24 cellular contexts compared by ENCODE assay signal in genomic region chr10:59831658-59832503, GRCh38.
DNase-seq lines count a peak whose midpoint lies in the region; ATAC-seq, FAIRE-seq and TF ChIP-seq lines count a peak whose summit lies in the region.
"Had no signal": no experiment of that assay in that cellular context is flagged by ENCODE, and none has a peak within 500 bp of the region (broad histone marks: within the 10 kb centered on the region; RNA-seq: fewer than 3 reads in every experiment).

No MANE protein-coding gene starts in this region.

- H2BK5ac ChIP-seq in neuronal stem cell (ENCODE audit: low read length), result no peak overlapping the region

- H2BK120ac ChIP-seq in neuronal stem cell (ENCODE audit: low read depth, low read length), result no peak overlapping the region

- in situ Hi-C loops in G401 (cut with HindIII; ENCODE audit: low sequenced_read_pairs), result no loop called here

- H4K91ac ChIP-seq in neuronal stem cell (ENCODE audit: low read depth, low read length, poor library complexity), result no peak overlapping the region

- no peak overlapping the region for H3K4me3 ChIP-seq in bronchial epithelial cell (ENCODE audit: low read depth, low read length)
- H3K4me3 ChIP-seq in small intestine (ENCODE audit: low read depth in 1 of 2, low read length in 2 of 2), result no peak overlapping the region
- no peak overlapping the region for H3K4me3 ChIP-seq in neuronal stem cell (ENCODE audit: low read length in 2 of 2)
- H3K4me3 ChIP-seq: gastrocnemius medialis, prostate gland, smooth muscle cell, uterus had no signal

- H3K36me3 Mint-ChIP-seq in activated naive CD8-positive, alpha-beta T cell treated with anti-CD3 and anti-CD28 coated beads, Interleukin-2, amount 50 U/mL, for 24 hours (ENCODE audit: low read depth), result peaks cover 44% of the 10 kb centered on the region
- H3K36me3 Mint-ChIP-seq in activated naive CD8-positive, alpha-beta T cell treated with anti-CD3 and anti-CD28 coated beads for 36 hours, result peaks cover 38% of the 10 kb centered on the region

- no peaks in the 10 kb centered on the region for H3K9me3 Mint-ChIP-seq in activated naive CD8-positive, alpha-beta T cell treated with anti-CD3 and anti-CD28 coated beads, Interleukin-2, amount 50 U/mL, for 24 hours
- no peaks in the 10 kb centered on the region for H3K9me3 Mint-ChIP-seq in activated naive CD8-positive, alpha-beta T cell treated with anti-CD3 and anti-CD28 coated beads for 36 hours
- H3K9me3 Mint-ChIP-seq: activated CD4-positive, alpha-beta memory T cell treated with anti-CD3 and anti-CD28 coated beads for 36 hours; brain; mesothelial cell of epicardium; T-cell had no signal

- 51 to 74% (median 53%) methylated on average over 5 of the region's 5 CpGs for WGBS in small intestine, 3 donors
- no CpG with 5 or more reads among the region's 5 CpGs for WGBS in neuronal stem cell (ENCODE audit: extremely low coverage in 2 of 2, insufficient read length in 2 of 2, insufficient replicate concordance in 1 of 2), 2 donors

- no peaks in the 10 kb centered on the region for H3K9me3 ChIP-seq in small intestine (ENCODE audit: control insufficient read depth, low read depth)
- H3K9me3 ChIP-seq in neuronal stem cell (replicated peaks in 1 of 2; ENCODE audit: control insufficient read depth in 2 of 2, insufficient read depth in 1 of 2, low read depth in 1 of 2, low read length in 2 of 2), result no peaks in the 10 kb centered on the region
- H3K9me3 ChIP-seq: gastrocnemius medialis, prostate gland, uterus had no signal

- no peak overlapping the region for H2BK12ac ChIP-seq in neuronal stem cell (ENCODE audit: low read length)

- DNase-seq in activated naive CD8-positive, alpha-beta T cell treated with anti-CD3 and anti-CD28 coated beads, Interleukin-2, amount 50 U/mL, for 24 hours, result no peak
- DNase-seq in activated naive CD8-positive, alpha-beta T cell treated with anti-CD3 and anti-CD28 coated beads for 36 hours, result no peak
- DNase-seq in KG1 (lab: John Stamatoyannopoulos, UW) (peak; percentile 49), bronchial epithelial cell (ENCODE audit: low read depth) (peak; percentile 79), small intestine (peak; percentile 86), neuronal stem cell (ENCODE audit: low spot score) (no peak), G401 (ENCODE audit: low spot score) (no peak)
- DNase-seq: ACHN; activated CD4-positive, alpha-beta memory T cell treated with anti-CD3 and anti-CD28 coated beads for 36 hours; DMS79; gastrocnemius medialis; Karpas-422; NCI-H1105 treated with DMSO at 0.1 percent for 48 hours; NCI-H524 treated with DMSO at 0.1 percent for 48 hours; stimulated activated CD4-positive, alpha-beta T cell treated with anti-CD3 and anti-CD28 coated beads, Interleukin-4, amount 100 ng/mL, for 24 hours; substantia nigra; T-cell; uterus had no signal

- peaks cover 11% of the 10 kb centered on the region for H3K36me3 ChIP-seq in bronchial epithelial cell (ENCODE audit: control insufficient read depth, insufficient read depth, low read length)
- peaks cover 0 to 4% of the 10 kb centered on the region in 2 donors for H3K36me3 ChIP-seq in small intestine (ENCODE audit: control insufficient read depth in 2 of 2, insufficient read depth in 2 of 2, low read length in 2 of 2)
- H3K36me3 ChIP-seq in neuronal stem cell (replicated peaks in 1 of 2; ENCODE audit: control insufficient read depth in 2 of 2, insufficient read depth in 2 of 2, low read length in 2 of 2), result peaks cover 7 to 29% of the 10 kb centered on the region in 2 donors
- H3K36me3 ChIP-seq: gastrocnemius medialis, prostate gland, uterus had no signal

- ATAC-seq in activated naive CD8-positive, alpha-beta T cell treated with anti-CD3 and anti-CD28 coated beads, Interleukin-2, amount 50 U/mL, for 24 hours, result no peak
- ATAC-seq in HG02759 (IDR thresholded peaks at IDR 0.05; ENCODE audit: unreplicated experiment), result no peak
- ATAC-seq: gastrocnemius medialis, T-cell had no signal

- H4K8ac ChIP-seq in neuronal stem cell (ENCODE audit: low read depth, low read length), result no peak overlapping the region

- no peaks in the 10 kb centered on the region for H3K27me3 ChIP-seq in bronchial epithelial cell (ENCODE audit: control insufficient read depth, insufficient read depth, low read length)
- no peaks in the 10 kb centered on the region for H3K27me3 ChIP-seq in small intestine (ENCODE audit: control insufficient read depth in 2 of 2, insufficient read depth in 2 of 2, low read length in 2 of 2)
- H3K27me3 ChIP-seq in neuronal stem cell (ENCODE audit: control insufficient read depth in 3 of 3, insufficient read depth in 3 of 3, low read depth in 1 of 3, low read length in 3 of 3), result no peaks in the 10 kb centered on the region
- H3K27me3 ChIP-seq: gastrocnemius medialis, uterus had no signal

- H2AK5ac ChIP-seq in neuronal stem cell (ENCODE audit: low read depth, low read length), result no peak overlapping the region

- peaks cover 3% of the 10 kb centered on the region for H3K79me1 ChIP-seq in neuronal stem cell (ENCODE audit: low read depth, low read length)

- TF ChIP-seq CTCF in bronchial epithelial cell (IDR thresholded peaks at IDR 0.05; ENCODE audit: insufficient read depth, low read length, severe bottlenecking), result no peak

- H3K23ac ChIP-seq in neuronal stem cell (ENCODE audit: low read depth, low read length, poor library complexity), result no peak overlapping the region

- H3K4me2 ChIP-seq in neuronal stem cell (ENCODE audit: insufficient read depth, low read length, poor library complexity, severe bottlenecking), result no peak overlapping the region
- H3K4me2 ChIP-seq: smooth muscle cell had no signal

- peaks cover 2 to 6% of the 10 kb centered on the region in 2 donors for H3K4me1 ChIP-seq in small intestine (ENCODE audit: control insufficient read depth in 2 of 2, insufficient read depth in 1 of 2, low read depth in 1 of 2, low read length in 1 of 2)
- H3K4me1 ChIP-seq in neuronal stem cell (ENCODE audit: control insufficient read depth in 2 of 2, insufficient read depth in 1 of 2, low read depth in 1 of 2, low read length in 2 of 2), result peaks cover 2 to 3% of the 10 kb centered on the region in 2 donors
- H3K4me1 ChIP-seq: uterus had no signal

- no peak overlapping the region for H2BK15ac ChIP-seq in neuronal stem cell (ENCODE audit: low read length)

- H3K27ac Mint-ChIP-seq in activated naive CD8-positive, alpha-beta T cell treated with anti-CD3 and anti-CD28 coated beads, Interleukin-2, amount 50 U/mL, for 24 hours, result peak overlapping the region; percentile 5
- no peak overlapping the region for H3K27ac Mint-ChIP-seq in activated naive CD8-positive, alpha-beta T cell treated with anti-CD3 and anti-CD28 coated beads for 36 hours
- H3K27ac Mint-ChIP-seq: activated CD4-positive, alpha-beta memory T cell treated with anti-CD3 and anti-CD28 coated beads for 36 hours; activated naive CD8-positive, alpha-beta T cell; T-cell had no signal

- no peak overlapping the region for H3K9ac ChIP-seq in neuronal stem cell (ENCODE audit: low read depth, low read length, poor library complexity)

- H3K18ac ChIP-seq in neuronal stem cell (ENCODE audit: low read length), result no peak overlapping the region

- no peak overlapping the region for H3K4me3 Mint-ChIP-seq in activated naive CD8-positive, alpha-beta T cell treated with anti-CD3 and anti-CD28 coated beads, Interleukin-2, amount 50 U/mL, for 24 hours
- H3K4me3 Mint-ChIP-seq in activated naive CD8-positive, alpha-beta T cell treated with anti-CD3 and anti-CD28 coated beads for 36 hours, result no peak overlapping the region
- H3K4me3 Mint-ChIP-seq: activated CD4-positive, alpha-beta memory T cell treated with anti-CD3 and anti-CD28 coated beads for 36 hours; activated naive CD8-positive, alpha-beta T cell; brain; mesothelial cell of epicardium; T-cell had no signal

- FAIRE-seq in bronchial epithelial cell (lab: Jason Lieb, UNC) (no peak), small intestine (lab: Jason Lieb, UNC) (no peak)

- H3K27me3 Mint-ChIP-seq in activated naive CD8-positive, alpha-beta T cell treated with anti-CD3 and anti-CD28 coated beads, Interleukin-2, amount 50 U/mL, for 24 hours, result no peaks in the 10 kb centered on the region
- no peaks in the 10 kb centered on the region for H3K27me3 Mint-ChIP-seq in activated naive CD8-positive, alpha-beta T cell treated with anti-CD3 and anti-CD28 coated beads for 36 hours
- H3K27me3 Mint-ChIP-seq: activated CD4-positive, alpha-beta memory T cell treated with anti-CD3 and anti-CD28 coated beads for 36 hours; activated naive CD8-positive, alpha-beta T cell; brain; T-cell had no signal

- H2AFZ ChIP-seq in neuronal stem cell (ENCODE audit: low read length), result no peak overlapping the region

- peaks cover 43% of the 10 kb centered on the region for H3K4me1 Mint-ChIP-seq in activated naive CD8-positive, alpha-beta T cell treated with anti-CD3 and anti-CD28 coated beads, Interleukin-2, amount 50 U/mL, for 24 hours
- peaks cover 36% of the 10 kb centered on the region for H3K4me1 Mint-ChIP-seq in activated naive CD8-positive, alpha-beta T cell treated with anti-CD3 and anti-CD28 coated beads for 36 hours

- no peak overlapping the region for H3K4ac ChIP-seq in neuronal stem cell (ENCODE audit: low read length)

- H3K27ac ChIP-seq in small intestine (ENCODE audit: low read depth in 1 of 2, low read length in 1 of 2), result no peak overlapping the region
- H3K27ac ChIP-seq in neuronal stem cell (replicated peaks; ENCODE audit: low read length), result no peak overlapping the region
- H3K27ac ChIP-seq: gastrocnemius medialis, prostate gland, uterus had no signal

- H3K14ac ChIP-seq in neuronal stem cell (ENCODE audit: low read length), result no peak overlapping the region

Comparison
In these comparisons a context has a peak if more than half of its experiments do, and no peak if none do; other contexts are left out.
1. DNase-seq: peak in KG1 (single experiment), bronchial epithelial cell (single experiment) and small intestine (single experiment); none in activated naive CD8-positive, alpha-beta T cell treated with anti-CD3 and anti-CD28 coated beads, Interleukin-2, amount 50 U/mL, for 24 hours (single experiment), activated naive CD8-positive, alpha-beta T cell treated with anti-CD3 and anti-CD28 coated beads for 36 hours (single experiment), neuronal stem cell (single experiment) and G401 (single experiment).